In genomic region chr15:76181705-76182107, GRCh38 we compare ENCODE assay signal across 10 cellular contexts.
DNase-seq lines count a peak whose midpoint lies in the region; ATAC-seq and TF ChIP-seq lines count a peak whose summit lies in the region.
"Had no signal": no experiment of that assay in that cellular context is flagged by ENCODE, and none has a peak within 500 bp of the region (broad histone marks: within the 10 kb centered on the region; RNA-seq: fewer than 3 reads in every experiment).

No MANE protein-coding gene starts in this region.

- H3K9me3 Mint-ChIP-seq in T-helper 2 cell treated with Interferon-gamma antibody and Interleukin-4, amounts not matched to agents 5 μg/mL and 100 μg/mL, for 36 hours: no peaks in the 10 kb centered on the region
- no peaks in the 10 kb centered on the region for H3K9me3 Mint-ChIP-seq in MCF 10A (ENCODE audit: unreplicated experiment)

- no peak for TF ChIP-seq CTCF in MCF 10A (IDR thresholded peaks at IDR 0.05; ENCODE audit: unreplicated experiment)

- ATAC-seq in GM18511 (IDR thresholded peaks at IDR 0.05; ENCODE audit: unreplicated experiment) (peak; percentile 68), GM21576 (IDR thresholded peaks at IDR 0.05; ENCODE audit: unreplicated experiment) (peak; percentile 72)

- peak overlapping the region; percentile 1 for H3K27ac Mint-ChIP-seq in T-helper 2 cell treated with Interferon-gamma antibody and Interleukin-4, amounts not matched to agents 5 μg/mL and 100 μg/mL, for 36 hours
- no peak overlapping the region for H3K27ac Mint-ChIP-seq in MCF 10A (ENCODE audit: low read depth, unreplicated experiment)

- H3K4me3 Mint-ChIP-seq in T-helper 2 cell treated with Interferon-gamma antibody and Interleukin-4, amounts not matched to agents 5 μg/mL and 100 μg/mL, for 36 hours: peak overlapping the region; percentile 15
- no peak overlapping the region for H3K4me3 Mint-ChIP-seq in MCF 10A (ENCODE audit: unreplicated experiment)

- CTCF ChIA-PET in MCF 10A (lab: Yijun Ruan, JAX): interaction anchor here (0.9 to 1.8 kb wide), 2 partner anchors 9 to 31 kb away, joined by 3 to 5 read pairs; no protein-coding TSS in a partner anchor

- POLR2A ChIA-PET in MCF 10A (lab: Yijun Ruan, JAX): interaction anchor here (0.6 to 1.0 kb wide), 3 partner anchors 10 to 1168 kb away, joined by 3 read pairs; no protein-coding TSS in a partner anchor

- H3K4me1 Mint-ChIP-seq in T-helper 2 cell treated with Interferon-gamma antibody and Interleukin-4, amounts not matched to agents 5 μg/mL and 100 μg/mL, for 36 hours (ENCODE audit: low read depth): peaks cover 10% of the 10 kb centered on the region
- H3K4me1 Mint-ChIP-seq in MCF 10A (ENCODE audit: insufficient read depth, unreplicated experiment): peaks cover 34% of the 10 kb centered on the region

- intact Hi-C loops in MCF 10A (cut with micrococcal nuclease): no loop called here

- H3K27me3 Mint-ChIP-seq in T-helper 2 cell treated with Interferon-gamma antibody and Interleukin-4, amounts not matched to agents 5 μg/mL and 100 μg/mL, for 36 hours (ENCODE audit: low read depth): peaks cover 50% of the 10 kb centered on the region
- H3K27me3 Mint-ChIP-seq in MCF 10A (ENCODE audit: insufficient read depth, unreplicated experiment): no peaks in the 10 kb centered on the region

- peak; percentile 55 for DNase-seq in T-helper 2 cell treated with Interferon-gamma antibody and Interleukin-4, amounts not matched to agents 5 μg/mL and 100 μg/mL, for 36 hours (ENCODE audit: low spot score)
- peak; percentile 35 to 42 for DNase-seq in stimulated activated CD4-positive, alpha-beta T cell treated with anti-CD3 and anti-CD28 coated beads, Interleukin-15, amount 100 ng/mL, for 48 hours (ENCODE audit: low read depth in 2 of 2)
- no peak for DNase-seq in cerebellar cortex (ENCODE audit: low spot score)
- DNase-seq in Kasumi-1 (lab: John Stamatoyannopoulos, UW): no peak
- no peak for DNase-seq in MCF 10A (ENCODE audit: unreplicated experiment)
- no peak for DNase-seq in NCI-H2081 treated with DMSO at 0.1 percent for 48 hours (lab: John Stamatoyannopoulos, UW)
- DNase-seq: dorsolateral prefrontal cortex, SJCRH30 had no signal

- BruUV-seq in MCF 10A (replicated peaks; lab: Mats Ljungman, UMichigan): no TSS peak

- H3K36me3 Mint-ChIP-seq in T-helper 2 cell treated with Interferon-gamma antibody and Interleukin-4, amounts not matched to agents 5 μg/mL and 100 μg/mL, for 36 hours (ENCODE audit: low read depth): no peaks in the 10 kb centered on the region
- H3K36me3 Mint-ChIP-seq in MCF 10A (ENCODE audit: insufficient read depth, unreplicated experiment): peaks cover 6% of the 10 kb centered on the region

Comparison
In these comparisons a context has a peak if more than half of its experiments do, and no peak if none do; other contexts are left out.
1. DNase-seq: peak in T-helper 2 cell treated with Interferon-gamma antibody and Interleukin-4, amounts not matched to agents 5 μg/mL and 100 μg/mL, for 36 hours (single experiment) and stimulated activated CD4-positive, alpha-beta T cell treated with anti-CD3 and anti-CD28 coated beads, Interleukin-15, amount 100 ng/mL, for 48 hours (2 of 2); none in cerebellar cortex (single experiment), Kasumi-1 (0 of 2), MCF 10A (single experiment) and NCI-H2081 treated with DMSO at 0.1 percent for 48 hours (single experiment).